18 cellular contexts compared by ENCODE assay signal in the genomic region with DNA sequence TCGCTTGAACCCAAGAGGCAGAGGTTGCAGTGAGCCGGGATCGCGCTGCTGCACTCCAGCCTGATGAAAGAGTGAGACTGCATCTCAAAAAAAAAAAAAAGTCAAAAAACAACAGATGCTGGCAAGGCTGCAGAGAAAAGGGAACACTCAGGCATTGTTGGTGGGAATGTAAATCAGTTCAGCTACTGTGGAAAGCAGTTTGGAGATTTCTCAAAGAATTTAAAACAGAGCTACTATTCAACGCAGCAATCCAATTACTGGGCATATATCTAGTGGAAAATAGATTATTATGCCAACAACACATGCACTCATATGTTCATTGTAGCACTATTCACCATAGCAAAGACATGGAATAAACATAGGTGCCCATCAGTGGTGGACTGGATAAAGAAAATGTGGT.
"Had no signal": no experiment of that assay in that cellular context is flagged by ENCODE, and none has a peak within 500 bp of the region (broad histone marks: within the 10 kb centered on the region; RNA-seq: fewer than 3 reads in every experiment).

No MANE protein-coding gene starts in this region.

- ATAC-seq: HepG2, SK-N-SH treated with all-trans-retinoic acid at 6 μM for 48 hours had no signal

- H3K4me3 ChIP-seq: SJCRH30 had no signal

- H3K9me3 ChIP-seq: SJCRH30 had no signal

- DNase-seq: IMR-90, Kasumi-1, KG1, MM.1S, NCI-H1092 treated with DMSO at 0.1 percent for 48 hours, NCI-H1436, NCI-H187, NCI-H2029, NCI-H2081 treated with DMSO at 0.1 percent for 48 hours, NCI-H2227 treated with DMSO at 0.1 percent for 48 hours, NCI-H524 treated with DMSO at 0.1 percent for 48 hours, NCI-H69, NCI-H774, SHP77, SJCRH30 had no signal

- H3K4me1 ChIP-seq: SJCRH30 had no signal

- H3K36me3 ChIP-seq: SJCRH30 had no signal

- H3K27me3 ChIP-seq: SJCRH30 had no signal

- H3K27ac ChIP-seq: RWPE1, SJCRH30 had no signal
